1 cellular context compared by ENCODE assay signal in the genomic region with DNA sequence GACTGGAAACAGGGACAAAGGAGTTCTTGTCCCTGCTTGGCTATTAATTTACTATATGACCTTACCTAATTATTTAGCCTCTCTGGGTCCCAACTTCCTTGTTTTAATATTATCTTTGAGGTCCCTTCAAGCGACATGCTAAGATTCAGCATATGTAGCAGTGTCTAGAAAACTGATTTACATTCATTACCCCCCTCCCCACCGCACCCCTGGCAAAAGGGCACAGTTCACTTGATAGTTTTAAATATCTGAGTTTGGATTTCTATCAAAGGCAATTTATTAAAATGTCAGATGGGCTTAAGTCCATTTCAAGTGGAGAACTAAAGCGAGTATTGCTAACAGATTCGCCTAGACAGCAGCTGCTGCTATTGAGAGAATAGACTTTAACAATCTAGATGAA.
TF ChIP-seq lines count a peak whose summit lies in the region.

No MANE protein-coding gene starts in this region.

TF ChIP-seq in HepG2, 621 proteins besides CTCF, POLR2A, EP300 and RAD21:
- TF ChIP-seq MAFK (conservative IDR thresholded peaks at IDR 0.05 in 1 of 2, IDR thresholded peaks at IDR 0.05 in 1 of 2; ENCODE audit: low read length in 2 of 2) (0 out of 4 replicates have a peak, but pooled peaks of 1 of the 2 experiments have one; percentile 26), ZSCAN25 (CRISPR knock-in tag; IDR thresholded peaks at IDR 0.05) (no peak), MAFF (IDR thresholded peaks at IDR 0.05; ENCODE audit: low read depth, low read length) (peak; percentile 16; the same call in 1 of the 2 replicates), ASH2L (IDR thresholded peaks at IDR 0.05; ENCODE audit: insufficient read length, low read depth, low read length) (peak; percentile 10)
TF ChIP-seq in HepG2: peak in this region for 3.
